ENCODE assay signal across 11 cellular contexts in the genomic region with DNA sequence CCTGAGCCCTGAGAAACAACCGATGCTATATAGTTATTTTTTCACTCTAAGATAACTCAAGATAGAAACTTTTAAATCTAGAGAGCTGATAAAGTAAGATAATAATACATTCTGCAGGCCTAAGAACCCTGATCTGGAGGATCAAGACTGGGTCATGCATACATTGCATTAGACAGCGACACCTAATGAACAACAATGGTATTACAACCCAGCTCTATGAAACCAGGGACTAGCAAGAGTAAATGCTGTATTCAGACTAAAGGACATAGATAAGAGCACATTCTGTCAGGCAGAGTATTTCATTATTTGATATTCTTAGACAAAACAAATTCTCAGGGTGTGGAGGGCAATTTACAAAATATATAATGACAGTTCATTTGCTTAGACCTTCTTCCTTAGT.
DNase-seq lines count a peak whose midpoint lies in the region; TF ChIP-seq lines count a peak whose summit lies in the region.
"Had no signal": no experiment of that assay in that cellular context is flagged by ENCODE, and none has a peak within 500 bp of the region (broad histone marks: within the 10 kb centered on the region; RNA-seq: fewer than 3 reads in every experiment).

No MANE protein-coding gene starts in this region.

- peaks cover 21% of the 10 kb centered on the region for H3K4me1 Mint-ChIP-seq in endothelial cell (ENCODE audit: unreplicated experiment)

- peak; percentile 41 for DNase-seq in DMS 273 (lab: John Stamatoyannopoulos, UW; ENCODE audit: unreplicated experiment)
- DNase-seq in DMS 273 treated with DMSO at 0.1 percent for 48 hours (lab: John Stamatoyannopoulos, UW) = no peak
- peak; percentile 62 for DNase-seq in NAMALWA (ENCODE audit: low spot score)
- no peak for DNase-seq in endothelial cell (ENCODE audit: low spot score)
- no peak for DNase-seq in activated CD4-positive, CD25-positive, alpha-beta regulatory T cell treated with anti-CD3 and anti-CD28 coated beads, Interleukin-2, amount 50 U/mL, for 72 hours
- no peak for DNase-seq in NCI-H1092 (lab: John Stamatoyannopoulos, UW)
- DNase-seq in superior temporal gyrus (ENCODE audit: extremely low spot score) = no peak
- DNase-seq: 8988T; stimulated activated CD4-positive, alpha-beta T cell treated with anti-CD3 and anti-CD28 coated beads, Interleukin-4, amount 100 ng/mL, for 4 hours had no signal

- no peaks in the 10 kb centered on the region for H3K27me3 ChIP-seq in parathyroid adenoma (ENCODE audit: control insufficient read depth, insufficient read depth, low read length)

- TF ChIP-seq CTCF in endothelial cell (IDR thresholded peaks at IDR 0.05; ENCODE audit: unreplicated experiment) (peak; percentile 53), parathyroid adenoma (IDR thresholded peaks at IDR 0.05) (peak; percentile 9)

- H3K4me3 Mint-ChIP-seq in endothelial cell (ENCODE audit: unreplicated experiment) = peak overlapping the region; percentile 76
- H3K4me3 Mint-ChIP-seq: naive thymus-derived CD8-positive, alpha-beta T cell had no signal

- no peak overlapping the region for H2AFZ ChIP-seq in parathyroid adenoma

- no peak overlapping the region for H3K4me2 ChIP-seq in parathyroid adenoma (ENCODE audit: low read length)

- peaks cover 76% of the 10 kb centered on the region for H3K79me2 ChIP-seq in parathyroid adenoma

- H3K9me3 ChIP-seq in parathyroid adenoma (ENCODE audit: control insufficient read depth, low read length) = no peaks in the 10 kb centered on the region

- no peak overlapping the region for H3K27ac ChIP-seq in parathyroid adenoma

- no peaks in the 10 kb centered on the region for H3K9me3 Mint-ChIP-seq in endothelial cell (ENCODE audit: unreplicated experiment)

- H3K27me3 Mint-ChIP-seq in endothelial cell (ENCODE audit: unreplicated experiment) = peaks cover 24% of the 10 kb centered on the region
- H3K27me3 Mint-ChIP-seq: naive thymus-derived CD8-positive, alpha-beta T cell had no signal

- H3K9ac ChIP-seq in parathyroid adenoma = no peak overlapping the region

- H3K4me1 ChIP-seq in parathyroid adenoma = peaks cover 6% of the 10 kb centered on the region

- no peak overlapping the region for H3K27ac Mint-ChIP-seq in endothelial cell (ENCODE audit: unreplicated experiment)

- no peak overlapping the region for H3K4me3 ChIP-seq in parathyroid adenoma (ENCODE audit: low read depth, low read length)

- H3K36me3 ChIP-seq in parathyroid adenoma (ENCODE audit: control insufficient read depth, insufficient read depth, low read length) = no peaks in the 10 kb centered on the region

- H3K36me3 Mint-ChIP-seq in endothelial cell (ENCODE audit: low read depth, unreplicated experiment) = peaks cover 58% of the 10 kb centered on the region

Comparison
In these comparisons a context has a peak if more than half of its experiments do, and no peak if none do; other contexts are left out.
1. DNase-seq: peak in DMS 273 (single experiment) and NAMALWA (single experiment); none in DMS 273 treated with DMSO at 0.1 percent for 48 hours (single experiment), endothelial cell (single experiment), activated CD4-positive, CD25-positive, alpha-beta regulatory T cell treated with anti-CD3 and anti-CD28 coated beads, Interleukin-2, amount 50 U/mL, for 72 hours (single experiment), NCI-H1092 (single experiment) and superior temporal gyrus (single experiment).